Comparison of ENCODE assay signal across 20 cellular contexts in the genomic region with DNA sequence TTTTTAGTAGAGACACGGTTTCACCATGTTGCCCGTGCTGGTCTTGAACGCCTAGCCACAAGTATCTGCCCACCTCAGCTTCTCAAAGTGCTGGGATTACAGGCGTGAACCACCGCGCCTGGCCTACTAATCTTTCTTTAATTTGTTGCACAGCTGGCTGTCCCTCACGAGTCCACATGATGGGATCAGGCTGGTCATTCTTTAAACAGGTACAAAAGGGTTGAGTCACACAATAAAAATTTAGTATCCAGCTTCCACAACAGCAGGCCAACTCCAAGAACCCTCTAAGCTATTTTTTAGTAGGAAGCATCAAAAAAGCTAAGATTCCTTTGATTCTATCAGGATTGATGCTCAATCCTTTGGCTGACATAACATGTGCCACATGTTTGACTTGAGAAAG. TPM values are rescaled to one million over a fixed set of nuclear protein-coding genes. Genes with fewer than 3 reads are reported as not detected.
DNase-seq lines count a peak whose midpoint lies in the region; FAIRE-seq and TF ChIP-seq lines count a peak whose summit lies in the region.
"Had no signal": no experiment of that assay in that cellular context is flagged by ENCODE, and none has a peak within 500 bp of the region (broad histone marks: within the 10 kb centered on the region; RNA-seq: fewer than 3 reads in every experiment).

No MANE protein-coding gene starts in this region.

- no peaks in the 10 kb centered on the region for H3K9me3 Mint-ChIP-seq in Caco-2 (ENCODE audit: unreplicated experiment)
- H3K9me3 Mint-ChIP-seq in astrocyte (ENCODE audit: unreplicated experiment), result no peaks in the 10 kb centered on the region
- H3K9me3 Mint-ChIP-seq in progenitor cell of endocrine pancreas (ENCODE audit: low read depth), result peaks cover 15% of the 10 kb centered on the region
- H3K9me3 Mint-ChIP-seq: CD14-positive monocyte had no signal

- POLR2A ChIA-PET in Caco-2 (lab: Charles Lee), result interaction anchor here (0.9 kb wide), 1 partner anchor 15 kb away, joined by 3 read pairs; no protein-coding TSS in a partner anchor
- POLR2A ChIA-PET in RWPE1 (lab: Yijun Ruan, JAX; ENCODE audit: low non-redundant PET), result no interaction called here

- no peak overlapping the region for H3K4me2 ChIP-seq in astrocyte (ENCODE audit: low read length)

- H3K36me3 Mint-ChIP-seq in Caco-2 (ENCODE audit: insufficient read depth, unreplicated experiment) (peaks cover 98% of the 10 kb centered on the region), astrocyte (ENCODE audit: low read depth, unreplicated experiment) (peaks cover 3% of the 10 kb centered on the region), progenitor cell of endocrine pancreas (ENCODE audit: insufficient read depth) (peaks cover 67% of the 10 kb centered on the region)

- H3K27me3 ChIP-seq in Caco-2 (replicated peaks; ENCODE audit: control insufficient read depth, insufficient read depth, low read length) (no peaks in the 10 kb centered on the region), astrocyte (ENCODE audit: insufficient read depth, low read length) (no peaks in the 10 kb centered on the region)

- no peak overlapping the region for H2AFZ ChIP-seq in astrocyte (ENCODE audit: low read depth, low read length)

- no TSS peak for BruUV-seq in Caco-2 (replicated peaks; lab: Mats Ljungman, UMichigan)

- H3K4me3 Mint-ChIP-seq in Caco-2 (ENCODE audit: unreplicated experiment), result no peak overlapping the region
- H3K4me3 Mint-ChIP-seq in astrocyte (ENCODE audit: unreplicated experiment), result no peak overlapping the region
- H3K4me3 Mint-ChIP-seq in progenitor cell of endocrine pancreas (ENCODE audit: low read depth), result no peak overlapping the region
- H3K4me3 Mint-ChIP-seq: CD14-positive monocyte had no signal

- CTCF ChIA-PET in Caco-2 (lab: Charles Lee) (no interaction called here), RWPE1 (lab: Yijun Ruan, JAX) (no interaction called here)

- H3K9ac ChIP-seq in astrocyte (ENCODE audit: low read length), result no peak overlapping the region

- DNase-seq in Caco-2 (no peak), M059J (ENCODE audit: low read depth) (peak; percentile 14), astrocyte (ENCODE audit: low read depth) (no peak), progenitor cell of endocrine pancreas (ENCODE audit: low spot score, unreplicated experiment) (no peak), COLO668 (lab: John Stamatoyannopoulos, UW; ENCODE audit: unreplicated experiment) (no peak), dermis blood vessel endothelial cell (no peak), RWPE1 (ENCODE audit: low spot score) (no peak)
- DNase-seq: AML-193; COR-L47; GDM1; NCI-H1105; NCI-H2081; NCI-H2171 treated with DMSO at 0.1 percent for 48 hours; NCI-H446; NCI-H69; NK-92 treated with Interleukin-12 subunit alpha and Interleukin-12 subunit beta, amount 100 ng/mL, for 24 hours; SHP77 had no signal

- peaks cover 60% of the 10 kb centered on the region for H3K4me1 Mint-ChIP-seq in Caco-2 (ENCODE audit: low read depth, unreplicated experiment)
- H3K4me1 Mint-ChIP-seq in astrocyte (ENCODE audit: low read depth, unreplicated experiment), result peaks cover 15% of the 10 kb centered on the region
- H3K4me1 Mint-ChIP-seq in progenitor cell of endocrine pancreas (ENCODE audit: low read depth), result peaks cover 36% of the 10 kb centered on the region
- H3K4me1 Mint-ChIP-seq: CD14-positive monocyte had no signal

- intact Hi-C loops in Caco-2 (cut with micrococcal nuclease; ENCODE audit: unreplicated experiment), result no loop called here

- no peak for FAIRE-seq in astrocyte (lab: Jason Lieb, UNC)
- FAIRE-seq: RCC 7860 had no signal

- H3K27ac ChIP-seq in astrocyte (ENCODE audit: low read depth, low read length), result no peak overlapping the region
- no peak overlapping the region for H3K27ac ChIP-seq in RWPE1
- H3K27ac ChIP-seq: SK-N-MC had no signal

- peaks cover 99% of the 10 kb centered on the region for H3K79me2 ChIP-seq in astrocyte (ENCODE audit: insufficient read depth, low read length)

- H4K20me1 ChIP-seq in astrocyte (ENCODE audit: insufficient read depth, low read length), result peaks cover 94% of the 10 kb centered on the region

- TF ChIP-seq CTCF in Caco-2 (IDR thresholded peaks at IDR 0.05; ENCODE audit: insufficient read depth in 1 of 2, low read depth in 1 of 2, low read length in 1 of 2, severe bottlenecking in 1 of 2, unreplicated experiment in 1 of 2) (no peak), astrocyte (IDR thresholded peaks at IDR 0.05; ENCODE audit: insufficient read depth, low read depth, low read length) (no peak), progenitor cell of endocrine pancreas (IDR thresholded peaks at IDR 0.05; ENCODE audit: unreplicated experiment) (no peak), RWPE1 (conservative IDR thresholded peaks at IDR 0.05; ENCODE audit: low read depth) (no peak)

- H3K4me1 ChIP-seq in Caco-2 (peaks cover 24% of the 10 kb centered on the region), astrocyte (ENCODE audit: insufficient read depth, low read length) (no peaks in the 10 kb centered on the region)

- H3K27me3 Mint-ChIP-seq in Caco-2 (ENCODE audit: insufficient read depth, unreplicated experiment) (no peaks in the 10 kb centered on the region), astrocyte (ENCODE audit: low read depth, unreplicated experiment) (no peaks in the 10 kb centered on the region), progenitor cell of endocrine pancreas (no peaks in the 10 kb centered on the region)

- H3K27ac Mint-ChIP-seq in Caco-2 (ENCODE audit: unreplicated experiment) (peak overlapping the region; percentile 74), astrocyte (ENCODE audit: unreplicated experiment) (peak overlapping the region; percentile 58), progenitor cell of endocrine pancreas (peak overlapping the region; percentile 69)

- H3K36me3 ChIP-seq in Caco-2 (ENCODE audit: control insufficient read depth, insufficient read depth, low read length) (peaks cover 4% of the 10 kb centered on the region), astrocyte (ENCODE audit: insufficient read depth, low read length) (peaks cover 18% of the 10 kb centered on the region)

- H3K4me3 ChIP-seq in Caco-2 (ENCODE audit: low read depth, low read length) (no peak overlapping the region), astrocyte (ENCODE audit: insufficient read depth, low read depth, low read length) (no peak overlapping the region)
- H3K4me3 ChIP-seq: SK-N-MC had no signal

- H3K9me3 ChIP-seq in Caco-2 (no peaks in the 10 kb centered on the region), astrocyte (ENCODE audit: insufficient read depth, low read depth, low read length) (no peaks in the 10 kb centered on the region)

RNA-seq across cellular contexts. Expression of a gene that starts 17.8 kb away (rescaled TPM):
- total RNA-seq in Caco-2 (2022) (286 and 319 TPM in 2 replicates), astrocyte (91.0 and 115 TPM in 2 replicates), progenitor cell of endocrine pancreas (391 and 408 TPM in 2 replicates), dermis blood vessel endothelial cell (99.3 and 136 TPM in 2 replicates)
- 73.0 and 86.2 TPM in 2 replicates for total RNA-seq in M059J (2014; rRNA removed; shearing (Covaris generic))
